In the genomic region with DNA sequence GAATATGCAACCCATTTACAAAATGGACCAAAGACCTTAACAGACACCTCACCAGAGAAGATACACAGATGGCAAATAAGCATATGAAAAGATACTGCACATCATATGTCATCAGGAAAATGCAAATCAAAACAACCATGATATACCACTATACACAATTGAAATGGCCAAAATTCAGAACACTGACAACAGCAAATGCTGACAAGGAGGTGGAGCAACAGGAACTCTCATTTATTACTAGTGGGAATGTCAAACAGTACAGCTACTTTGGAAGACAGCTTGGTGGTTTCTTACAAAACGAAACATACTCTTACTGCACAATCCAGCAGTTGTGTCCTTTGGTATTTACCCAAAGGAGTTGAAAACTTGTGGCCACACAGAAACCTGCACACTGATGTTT, we compare ENCODE assay signal across 28 cellular contexts.
"Had no signal": no experiment of that assay in that cellular context is flagged by ENCODE, and none has a peak within 500 bp of the region (broad histone marks: within the 10 kb centered on the region; RNA-seq: fewer than 3 reads in every experiment).

No MANE protein-coding gene starts in this region.

- H2AFZ ChIP-seq: neural progenitor cell, parathyroid adenoma had no signal

- ATAC-seq: natural killer cell; psoas muscle; right cardiac atrium; sciatic nerve; stimulated activated memory B cell treated with anti-CD40 and anti-IgM and Interleukin-4, amounts not matched to agents 10 μg/mL and 1 μg/mL and 100 μg/mL, for 72 hours; stimulated activated naive CD8-positive, alpha-beta T cell treated with anti-CD3 and anti-CD28 coated beads, Interleukin-15, amount 100 ng/mL, for 72 hours; stimulated activated naive CD8-positive, alpha-beta T cell treated with anti-CD3 and anti-CD28 coated beads, Interleukin-15, Interleukin-2, amounts not matched to agents 100 U/mL and 50 U/mL, for 24 hours; upper lobe of right lung had no signal

- H3K27me3 ChIP-seq: ovary, spleen, suprapubic skin, testis, tibial artery, transverse colon, upper lobe of right lung, uterus had no signal

- H3K4me2 ChIP-seq: neural progenitor cell, smooth muscle cell had no signal

- H3K4me1 ChIP-seq: neural progenitor cell, parathyroid adenoma, testis, upper lobe of right lung, uterus had no signal

- DNase-seq: natural killer cell; occipital lobe; ovary; posterior cingulate gyrus; psoas muscle; right cardiac atrium; spleen; stimulated activated CD4-positive, alpha-beta T cell treated with anti-CD3 and anti-CD28 coated beads, Interleukin-12 subunit alpha, Interleukin-12 subunit beta, amount 100 ng/mL, for 4 hours; stimulated activated CD4-positive, alpha-beta T cell treated with anti-CD3 and anti-CD28 coated beads, Interleukin-1b, Interleukin-23, amount 100 ng/mL, for 48 hours; stimulated activated CD4-positive, alpha-beta T cell treated with anti-CD3 and anti-CD28 coated beads, Interleukin-4, amount 100 ng/mL, for 1 hour; stimulated activated CD4-positive, alpha-beta T cell treated with anti-CD3 and anti-CD28 coated beads, Interleukin-4, amount 100 ng/mL, for 4 hours; stimulated activated CD8-positive, alpha-beta memory T cell treated with anti-CD3 and anti-CD28 coated beads, Interleukin-4, amount 100 ng/mL, for 48 hours; stimulated activated naive CD4-positive, alpha-beta T cell; stimulated activated naive CD8-positive, alpha-beta T cell treated with anti-CD3 and anti-CD28 coated beads, Interleukin-15, amount 100 ng/mL, for 72 hours; stimulated activated naive CD8-positive, alpha-beta T cell treated with anti-CD3 and anti-CD28 coated beads, Interleukin-15, Interleukin-2, amounts not matched to agents 100 U/mL and 50 U/mL, for 24 hours; substantia nigra; testis; tibial artery; transverse colon; upper lobe of right lung; uterus had no signal

- H3K27ac ChIP-seq: neural progenitor cell, ovary, parathyroid adenoma, psoas muscle, skin epidermis, spleen, suprapubic skin, testis, tibial artery, transverse colon, upper lobe of right lung, uterus had no signal

- H3K36me3 ChIP-seq: neural progenitor cell, ovary, spleen, suprapubic skin, tibial artery, transverse colon, upper lobe of right lung, uterus had no signal

- H3K9me3 ChIP-seq: ovary, psoas muscle, suprapubic skin, testis, tibial artery, transverse colon, upper lobe of right lung, uterus had no signal

- H3K9ac ChIP-seq: neural progenitor cell, parathyroid adenoma had no signal

- H3K4me3 ChIP-seq: neural progenitor cell, ovary, psoas muscle, skin epidermis, smooth muscle cell, spleen, suprapubic skin, testis, tibial artery, transverse colon, upper lobe of right lung, uterus had no signal
